Comparison of ENCODE assay signal across 11 cellular contexts in the genomic region with DNA sequence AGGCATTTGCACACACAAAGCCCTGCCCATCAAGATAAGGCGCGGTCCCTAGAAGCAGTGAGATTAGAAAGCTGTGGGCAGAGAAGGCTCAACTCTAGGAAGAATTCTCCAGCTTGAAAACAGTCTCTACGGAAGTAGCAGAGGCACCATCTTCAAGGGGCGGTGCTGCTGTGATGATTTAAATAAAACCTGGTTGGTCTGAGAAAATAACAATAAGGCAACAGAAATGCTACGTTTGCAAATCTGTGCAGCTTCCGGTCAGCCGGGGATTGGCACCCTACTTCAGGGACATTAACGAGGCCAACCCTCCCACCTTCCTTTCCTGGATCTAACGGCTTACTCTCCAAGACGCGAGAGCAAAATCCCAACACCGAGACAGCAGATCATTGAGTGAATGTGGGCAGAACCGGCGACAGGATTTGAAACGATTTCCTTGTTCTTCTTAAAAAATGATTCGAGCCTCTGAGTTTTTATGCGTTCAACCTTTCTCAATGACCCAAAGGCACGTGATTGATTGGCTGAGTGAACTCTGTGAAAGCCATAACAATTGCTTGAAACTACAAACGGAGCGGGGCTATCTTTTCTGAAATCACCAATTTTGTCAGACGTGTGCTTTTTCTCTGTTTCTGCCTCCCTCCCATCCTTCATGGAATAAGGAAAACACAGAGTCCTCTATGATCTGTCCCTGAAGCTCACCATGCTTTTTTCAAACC.
DNase-seq lines count a peak whose midpoint lies in the region; ATAC-seq and TF ChIP-seq lines count a peak whose summit lies in the region.
"Had no signal": no experiment of that assay in that cellular context is flagged by ENCODE, and none has a peak within 500 bp of the region (broad histone marks: within the 10 kb centered on the region; RNA-seq: fewer than 3 reads in every experiment).

No MANE protein-coding gene starts in this region.

- H3K9me2 ChIP-seq in MM.1S (replicated peaks; ENCODE audit: insufficient read depth, low read length) = no peaks in the 10 kb centered on the region

- H3K9ac ChIP-seq in duodenal mucosa (ENCODE audit: low read depth in 1 of 2, low read length in 2 of 2) (no peak overlapping the region), MM.1S (ENCODE audit: low read length) (no peak overlapping the region)

- no peaks in the 10 kb centered on the region for H3F3A ChIP-seq in MM.1S (ENCODE audit: insufficient read depth, low read length)

- no peaks in the 10 kb centered on the region for H3K4me1 ChIP-seq in duodenal mucosa (ENCODE audit: control insufficient read depth in 1 of 2, insufficient read depth in 2 of 2, low read length in 2 of 2)
- H3K4me1 ChIP-seq in muscle layer of duodenum (ENCODE audit: control insufficient read depth in 1 of 2, insufficient read depth in 2 of 2, low read length in 2 of 2) = peaks cover 0 to 4% of the 10 kb centered on the region in 2 donors
- peaks cover 11% of the 10 kb centered on the region for H3K4me1 ChIP-seq in vagina
- no peaks in the 10 kb centered on the region for H3K4me1 ChIP-seq in MM.1S (ENCODE audit: low read length)

- no peak overlapping the region for H3K27ac ChIP-seq in duodenal mucosa (ENCODE audit: low read depth, low read length)
- H3K27ac ChIP-seq in muscle layer of duodenum (ENCODE audit: low read length) = peak overlapping the region; percentile 19
- H3K27ac ChIP-seq in vagina = peak overlapping the region; percentile 68
- H3K27ac ChIP-seq in MM.1S (ENCODE audit: low read length) = no peak overlapping the region

- intact Hi-C loops in Right ventricle myocardium superior (cut with DNase I) (no loop called here), left ventricle myocardium superior (cut with micrococcal nuclease) (no loop called here), vagina (cut with DNase I) (no loop called here)

- ATAC-seq in Right ventricle myocardium superior (ENCODE audit: poor library complexity) = peak; percentile 15
- ATAC-seq in left ventricle myocardium superior = no peak
- ATAC-seq in HG02938 (IDR thresholded peaks at IDR 0.05; ENCODE audit: unreplicated experiment) = no peak

- no peak for TF ChIP-seq POLR2A in vagina (IDR thresholded peaks at IDR 0.05)

- H3K27me3 ChIP-seq in duodenal mucosa (ENCODE audit: control insufficient read depth in 1 of 2, insufficient read depth in 2 of 2, low read length in 2 of 2) (peaks cover 0 to 6% of the 10 kb centered on the region in 2 donors), muscle layer of duodenum (ENCODE audit: low read depth, low read length) (no peaks in the 10 kb centered on the region), vagina (no peaks in the 10 kb centered on the region), MM.1S (replicated peaks; ENCODE audit: insufficient read depth, low read length) (no peaks in the 10 kb centered on the region)

- no peaks in the 10 kb centered on the region for H3K36me3 ChIP-seq in duodenal mucosa (ENCODE audit: control insufficient read depth in 1 of 2, insufficient read depth in 2 of 2, low read length in 2 of 2)
- H3K36me3 ChIP-seq in muscle layer of duodenum (ENCODE audit: control insufficient read depth in 1 of 2, insufficient read depth in 2 of 2, low read length in 2 of 2) = no peaks in the 10 kb centered on the region
- H3K36me3 ChIP-seq in vagina = no peaks in the 10 kb centered on the region
- no peaks in the 10 kb centered on the region for H3K36me3 ChIP-seq in MM.1S (replicated peaks; ENCODE audit: insufficient read depth, low read length)

- H4K20me1 ChIP-seq in MM.1S (ENCODE audit: insufficient read depth, low read length) = no peaks in the 10 kb centered on the region

- peak overlapping the region; percentile 41 to 45 for H3K4me3 ChIP-seq in duodenal mucosa (ENCODE audit: low read depth in 1 of 2, low read length in 2 of 2)
- H3K4me3 ChIP-seq in muscle layer of duodenum (ENCODE audit: low read depth in 1 of 2, low read length in 2 of 2) = peak overlapping the region; percentile 59 to 66
- peak overlapping the region; percentile 38 to 46 for H3K4me3 ChIP-seq in vagina
- no peak overlapping the region for H3K4me3 ChIP-seq in MM.1S (ENCODE audit: low read length)

- no peaks in the 10 kb centered on the region for H3K79me2 ChIP-seq in MM.1S (ENCODE audit: low read length)

- TF ChIP-seq CTCF in vagina (IDR thresholded peaks at IDR 0.05) = no peak
- TF ChIP-seq CTCF in MM.1S (IDR thresholded peaks at IDR 0.05; ENCODE audit: low read length) = no peak

- H3K4me2 ChIP-seq in MM.1S (ENCODE audit: low read depth, low read length) = no peak overlapping the region

- DNase-seq in Right ventricle myocardium superior = no peak
- DNase-seq in left ventricle myocardium superior = no peak
- DNase-seq in vagina (ENCODE audit: extremely low spot score in 2 of 2) = no peak
- no peak for DNase-seq in ACHN
- DNase-seq in MM.1S = no peak
- DNase-seq: activated CD4-positive, alpha-beta T cell treated with anti-CD3 and anti-CD28 coated beads for 48 hours; CD4-positive, CD25-positive, alpha-beta regulatory T cell; NCI-H1105 had no signal

- no peak overlapping the region for H2AFZ ChIP-seq in MM.1S (ENCODE audit: low read length)

- no peaks in the 10 kb centered on the region for H3K9me3 ChIP-seq in duodenal mucosa (ENCODE audit: control insufficient read depth in 1 of 2, low read length in 2 of 2)
- H3K9me3 ChIP-seq in muscle layer of duodenum (ENCODE audit: control insufficient read depth in 1 of 2, low read length in 2 of 2) = no peaks in the 10 kb centered on the region
- no peaks in the 10 kb centered on the region for H3K9me3 ChIP-seq in vagina
- H3K9me3 ChIP-seq in MM.1S (replicated peaks; ENCODE audit: insufficient read depth, low read length) = no peaks in the 10 kb centered on the region

- in situ Hi-C loops in ACHN (cut with HindIII; ENCODE audit: low pct_ligation_motif_present, low pct_unique_long_range_greater_than_20kb, low sequenced_read_pairs) = no loop called here

Comparison
In these comparisons a context has a peak if more than half of its experiments do, and no peak if none do; other contexts are left out.
1. H3K27ac ChIP-seq: peak in muscle layer of duodenum (single experiment) and vagina (single experiment); none in duodenal mucosa (single experiment) and MM.1S (single experiment).